In the genomic region with DNA sequence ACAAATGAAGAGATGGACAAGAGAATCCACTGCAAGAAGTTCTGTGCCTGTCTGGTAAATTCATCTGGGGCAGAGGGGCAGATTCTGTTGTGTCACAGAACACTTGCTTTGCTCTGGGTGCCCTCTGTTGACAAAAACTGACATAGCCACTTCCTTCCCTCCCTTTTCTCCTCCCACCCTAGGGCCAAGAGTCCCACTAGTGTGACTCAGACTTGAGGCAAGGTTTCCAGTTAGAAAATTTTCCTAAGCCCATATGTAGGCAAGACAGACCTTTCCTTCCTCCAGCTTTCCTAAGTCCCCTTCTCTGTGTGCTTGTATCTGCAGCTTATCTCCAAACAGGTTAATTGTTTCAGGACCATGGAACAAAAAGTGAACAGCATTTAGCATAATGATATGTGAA, we compare ENCODE assay signal across 8 cellular contexts.
DNase-seq lines count a peak whose midpoint lies in the region; ATAC-seq, FAIRE-seq and TF ChIP-seq lines count a peak whose summit lies in the region.

No MANE protein-coding gene starts in this region.

- H3K36me3 ChIP-seq in muscle layer of colon (ENCODE audit: insufficient read depth, low read length) (no peaks in the 10 kb centered on the region), tibial nerve (no peaks in the 10 kb centered on the region)

- DNase-seq in Right ventricle myocardium inferior (ENCODE audit: missing footprints) (no peak), cardiac septum (ENCODE audit: low spot score) (no peak), NCI-H1436 treated with DMSO at 0.1 percent for 48 hours (lab: John Stamatoyannopoulos, UW) (peak; percentile 2), UCSD-AML1 (lab: John Stamatoyannopoulos, UW; ENCODE audit: unreplicated experiment) (peak; percentile 29), epithelial cell of esophagus (ENCODE audit: low read depth) (peak; percentile 88), tibial nerve (ENCODE audit: low spot score in 2 of 2) (peak; percentile 33 to 81), GM12892 (ENCODE audit: insufficient read length) (no peak)

- H3K9ac ChIP-seq in muscle layer of colon (ENCODE audit: low read length) = no peak overlapping the region

- H3K9me3 ChIP-seq in muscle layer of colon (ENCODE audit: low read length) (no peaks in the 10 kb centered on the region), tibial nerve (no peaks in the 10 kb centered on the region)

- ATAC-seq in Right ventricle myocardium inferior = peak; percentile 92

- H3K27me3 ChIP-seq in muscle layer of colon (ENCODE audit: control insufficient read depth in 1 of 2, insufficient read depth in 2 of 2, low read length in 2 of 2) (no peaks in the 10 kb centered on the region), tibial nerve (no peaks in the 10 kb centered on the region)

- TF ChIP-seq EP300 in tibial nerve (IDR thresholded peaks at IDR 0.05) = peak in 1 of 2 donors; percentile 65

- no peak for FAIRE-seq in GM12892 (lab: Jason Lieb, UNC)

- TF ChIP-seq POLR2A in tibial nerve (IDR thresholded peaks at IDR 0.05) = no peak
- no peak for TF ChIP-seq POLR2A in GM12892 (IDR thresholded peaks at IDR 0.05; ENCODE audit: low read depth, low read length)

- H3K4me1 ChIP-seq in muscle layer of colon (ENCODE audit: insufficient read depth, low read length) (peaks cover 46% of the 10 kb centered on the region), tibial nerve (peaks cover 0 to 54% (median 9%) of the 10 kb centered on the region in 4 donors)

- TF ChIP-seq CTCF in epithelial cell of esophagus (IDR thresholded peaks at IDR 0.05; ENCODE audit: insufficient read depth, low read depth, low read length, missing control alignments) (peak; percentile 76), tibial nerve (IDR thresholded peaks at IDR 0.05) (peak; percentile 47 to 72 (median 66))

- H3K27ac ChIP-seq in muscle layer of colon (ENCODE audit: low read depth, low read length) (peak overlapping the region; percentile 52), tibial nerve (peak overlapping the region in 3 of 4 donors; percentile 38 to 78 (median 48))

- no peak overlapping the region for H3K4me3 ChIP-seq in epithelial cell of esophagus (ENCODE audit: low read length)
- H3K4me3 ChIP-seq in muscle layer of colon (ENCODE audit: low read depth in 1 of 2, low read length in 2 of 2) = no peak overlapping the region
- H3K4me3 ChIP-seq in tibial nerve = no peak overlapping the region

- intact Hi-C loops in Right ventricle myocardium inferior (cut with DNase I) = loop anchor here (2.0 to 5.0 kb wide), 3 partner anchors 169 to 295 kb away; no protein-coding TSS in a partner anchor
- intact Hi-C loops in cardiac septum (cut with DNase I) = loop anchor here (2.0 to 5.0 kb wide), 4 partner anchors 179 to 489 kb away; no protein-coding TSS in a partner anchor

Comparison
In these comparisons a context has a peak if more than half of its experiments do, and no peak if none do; other contexts are left out.
1. DNase-seq: peak in NCI-H1436 treated with DMSO at 0.1 percent for 48 hours (single experiment), UCSD-AML1 (single experiment), epithelial cell of esophagus (single experiment) and tibial nerve (2 of 2); none in Right ventricle myocardium inferior (single experiment), cardiac septum (single experiment) and GM12892 (single experiment).